In the genomic region with DNA sequence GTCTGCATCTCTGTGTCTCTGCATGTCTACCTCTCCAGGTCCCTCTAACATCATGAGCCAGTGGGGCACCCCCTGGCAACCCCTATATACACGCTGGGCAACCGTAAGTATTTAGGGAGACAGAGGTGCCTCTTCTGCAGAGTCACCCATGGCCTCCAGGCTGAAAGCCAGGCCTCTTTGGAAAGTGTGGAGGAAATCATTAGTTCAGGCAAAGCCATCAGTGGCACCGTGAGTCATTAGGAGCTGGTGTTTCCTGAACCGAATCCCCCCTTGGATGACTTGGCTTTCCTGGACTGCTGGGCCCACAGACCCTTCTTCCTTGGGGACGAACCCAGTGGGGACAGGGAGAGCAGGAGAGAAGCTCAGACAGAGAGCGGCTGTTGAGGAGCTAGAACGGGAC, we compare ENCODE assay signal across 15 cellular contexts.
DNase-seq lines count a peak whose midpoint lies in the region; ATAC-seq lines count a peak whose summit lies in the region.
"Had no signal": no experiment of that assay in that cellular context is flagged by ENCODE, and none has a peak within 500 bp of the region (broad histone marks: within the 10 kb centered on the region; RNA-seq: fewer than 3 reads in every experiment).

No MANE protein-coding gene starts in this region.

- 0 out of 2 replicates have a peak overlapping the region, but pooled peaks have one; percentile 25 for H3K9ac ChIP-seq in BLaER1
- H3K9ac ChIP-seq in neuronal stem cell (ENCODE audit: low read depth, low read length, poor library complexity): no peak overlapping the region

- no peaks in the 10 kb centered on the region for H4K20me1 ChIP-seq in BLaER1

- peaks cover 23% of the 10 kb centered on the region for H3K27me3 Mint-ChIP-seq in activated T-cell treated with anti-CD3 and anti-CD28 coated beads, Interleukin-2, amount 50 U/mL, for 24 hours

- no peak overlapping the region for H3K27ac Mint-ChIP-seq in activated T-cell treated with anti-CD3 and anti-CD28 coated beads, Interleukin-2, amount 50 U/mL, for 24 hours
- H3K27ac Mint-ChIP-seq: CD4-positive, alpha-beta memory T cell; GM23338; H9 had no signal

- H4K91ac ChIP-seq in neuronal stem cell (ENCODE audit: low read depth, low read length, poor library complexity): no peak overlapping the region

- no peak overlapping the region for H2BK15ac ChIP-seq in neuronal stem cell (ENCODE audit: low read length)

- no peak overlapping the region for H2BK12ac ChIP-seq in neuronal stem cell (ENCODE audit: low read length)

- H2BK120ac ChIP-seq in neuronal stem cell (ENCODE audit: low read depth, low read length): no peak overlapping the region

- no peak overlapping the region for H3K4me3 Mint-ChIP-seq in activated T-cell treated with anti-CD3 and anti-CD28 coated beads, Interleukin-2, amount 50 U/mL, for 24 hours
- H3K4me3 Mint-ChIP-seq: CD4-positive, alpha-beta memory T cell; GM23338; H9 had no signal

- H3K18ac ChIP-seq in neuronal stem cell (ENCODE audit: low read length): peak overlapping the region; percentile 50

- H4K8ac ChIP-seq in neuronal stem cell (ENCODE audit: low read depth, low read length): no peak overlapping the region

- no peaks in the 10 kb centered on the region for H3K36me3 ChIP-seq in BLaER1
- H3K36me3 ChIP-seq in MG63: no peaks in the 10 kb centered on the region
- H3K36me3 ChIP-seq in neuronal stem cell (replicated peaks in 1 of 2; ENCODE audit: control insufficient read depth in 2 of 2, insufficient read depth in 2 of 2, low read length in 2 of 2): no peaks in the 10 kb centered on the region

- no peak overlapping the region for H3K4ac ChIP-seq in neuronal stem cell (ENCODE audit: low read length)

- H3K4me2 ChIP-seq in BLaER1: peak overlapping the region; percentile 89
- H3K4me2 ChIP-seq in neuronal stem cell (ENCODE audit: insufficient read depth, low read length, poor library complexity, severe bottlenecking): no peak overlapping the region
- H3K4me2 ChIP-seq: GM23338 had no signal

- no peak overlapping the region for H3K23ac ChIP-seq in neuronal stem cell (ENCODE audit: low read depth, low read length, poor library complexity)

- no peaks in the 10 kb centered on the region for H3K9me3 Mint-ChIP-seq in activated T-cell treated with anti-CD3 and anti-CD28 coated beads, Interleukin-2, amount 50 U/mL, for 24 hours
- H3K9me3 Mint-ChIP-seq: CD4-positive, alpha-beta memory T cell; GM23338; H9 had no signal

- H2AFZ ChIP-seq in neuronal stem cell (ENCODE audit: low read length): no peak overlapping the region
- H2AFZ ChIP-seq: GM23338 had no signal

- DNase-seq in MG63: peak; percentile 72
- DNase-seq in dermis blood vessel endothelial cell: peak; percentile 47
- no peak for DNase-seq in neuronal stem cell (ENCODE audit: low spot score)
- no peak for DNase-seq in activated T-cell treated with anti-CD3 and anti-CD28 coated beads, Interleukin-2, amount 50 U/mL, for 24 hours
- DNase-seq in left cardiac atrium: no peak
- DNase-seq: 8988T; CD4-positive, alpha-beta memory T cell; COR-L47; DND-41; GF-D8; H9 had no signal

- H3K27me3 ChIP-seq in BLaER1: no peaks in the 10 kb centered on the region
- no peaks in the 10 kb centered on the region for H3K27me3 ChIP-seq in MG63
- peaks cover 0 to 21% (median 2%) of the 10 kb centered on the region in 3 experiments for H3K27me3 ChIP-seq in neuronal stem cell (ENCODE audit: control insufficient read depth in 3 of 3, insufficient read depth in 3 of 3, low read depth in 1 of 3, low read length in 3 of 3)

- H3K9me3 ChIP-seq in BLaER1 (no peaks in the 10 kb centered on the region), MG63 (no peaks in the 10 kb centered on the region), neuronal stem cell (replicated peaks in 1 of 2; ENCODE audit: control insufficient read depth in 2 of 2, insufficient read depth in 1 of 2, low read depth in 1 of 2, low read length in 2 of 2) (no peaks in the 10 kb centered on the region)

- H3K4me1 ChIP-seq in BLaER1 (peaks cover 46% of the 10 kb centered on the region), neuronal stem cell (ENCODE audit: control insufficient read depth in 2 of 2, insufficient read depth in 1 of 2, low read depth in 1 of 2, low read length in 2 of 2) (no peaks in the 10 kb centered on the region)

- H3K79me1 ChIP-seq in neuronal stem cell (ENCODE audit: low read depth, low read length): no peaks in the 10 kb centered on the region

- no peaks in the 10 kb centered on the region for H3K4me1 Mint-ChIP-seq in activated T-cell treated with anti-CD3 and anti-CD28 coated beads, Interleukin-2, amount 50 U/mL, for 24 hours (ENCODE audit: low read depth)
- H3K4me1 Mint-ChIP-seq: CD4-positive, alpha-beta memory T cell; H9 had no signal

- H3K27ac ChIP-seq in BLaER1 (no peak overlapping the region; the same call in 1 of the 2 replicates), neuronal stem cell (replicated peaks; ENCODE audit: low read length) (no peak overlapping the region)
- H3K27ac ChIP-seq: C4-2B had no signal

- intact Hi-C loops in left cardiac atrium (cut with DNase I): no loop called here

- no peak overlapping the region for H2BK5ac ChIP-seq in neuronal stem cell (ENCODE audit: low read length)

- H2AK5ac ChIP-seq in neuronal stem cell (ENCODE audit: low read depth, low read length): peak overlapping the region; percentile 23

- no CpG with 5 or more reads among the region's 7 CpGs for whole genome bisulfite sequencing in neuronal stem cell (ENCODE audit: extremely low coverage in 2 of 2, insufficient read length in 2 of 2, insufficient replicate concordance in 1 of 2), 2 donors

- no peaks in the 10 kb centered on the region for H3K36me3 Mint-ChIP-seq in activated T-cell treated with anti-CD3 and anti-CD28 coated beads, Interleukin-2, amount 50 U/mL, for 24 hours (ENCODE audit: low read depth)
- H3K36me3 Mint-ChIP-seq: CD4-positive, alpha-beta memory T cell had no signal

- H3K4me3 ChIP-seq in BLaER1: no peak overlapping the region
- H3K4me3 ChIP-seq in MG63: no peak overlapping the region
- no peak overlapping the region for H3K4me3 ChIP-seq in neuronal stem cell (ENCODE audit: low read length in 2 of 2)
- H3K4me3 ChIP-seq: GM23338 had no signal

- peak overlapping the region; percentile 39 for H3K14ac ChIP-seq in neuronal stem cell (ENCODE audit: low read length)

- ATAC-seq in GM21717 (IDR thresholded peaks at IDR 0.05; ENCODE audit: unreplicated experiment): no peak
- no peak for ATAC-seq in left cardiac atrium
- ATAC-seq: GM23338 had no signal

Comparison
In these comparisons a context has a peak if more than half of its experiments do, and no peak if none do; other contexts are left out.
1. DNase-seq: peak in MG63 (single experiment) and dermis blood vessel endothelial cell (single experiment); none in neuronal stem cell (single experiment), activated T-cell treated with anti-CD3 and anti-CD28 coated beads, Interleukin-2, amount 50 U/mL, for 24 hours (single experiment) and left cardiac atrium (single experiment).